22 cellular contexts compared by ENCODE assay signal in the genomic region with DNA sequence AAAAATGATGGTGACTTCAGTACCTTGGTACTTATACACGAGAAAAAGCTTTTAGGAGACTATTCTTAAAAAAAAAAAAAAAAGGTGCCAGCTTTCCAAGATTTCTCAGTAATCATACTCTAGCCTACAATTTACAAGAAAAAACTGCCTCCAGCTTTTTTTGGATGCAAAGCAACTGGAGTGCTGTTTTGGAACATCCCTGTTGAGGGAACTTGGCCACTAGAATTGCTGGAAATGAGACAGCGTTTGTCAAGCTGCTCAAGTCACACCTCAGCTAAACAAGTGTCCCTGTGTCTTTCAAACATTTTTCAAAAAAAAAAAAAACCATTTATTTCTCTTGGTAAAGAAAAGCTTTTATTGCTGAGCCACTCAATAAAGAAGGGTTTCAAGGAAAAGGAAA.
"Had no signal": no experiment of that assay in that cellular context is flagged by ENCODE, and none has a peak within 500 bp of the region (broad histone marks: within the 10 kb centered on the region; RNA-seq: fewer than 3 reads in every experiment).

No MANE protein-coding gene starts in this region.

- H3K27ac Mint-ChIP-seq: natural killer cell; progenitor cell of endocrine pancreas; stimulated activated effector memory CD8-positive, alpha-beta T cell treated with anti-CD3 and anti-CD28 coated beads, Interleukin-12 subunit alpha, Interleukin-12 subunit beta, amount 100 ng/mL, for 72 hours had no signal

- H3K27ac ChIP-seq: epithelial cell of prostate, foreskin keratinocyte, left lung, pancreas, sigmoid colon, stomach, testis, tibial nerve, upper lobe of left lung had no signal

- H3K9me3 ChIP-seq: left lung, pancreas, sigmoid colon, stomach, testis, tibial nerve, upper lobe of left lung had no signal

- H3K36me3 ChIP-seq: left lung, pancreas, sigmoid colon, stomach, tibial nerve, upper lobe of left lung had no signal

- H3K27me3 Mint-ChIP-seq: progenitor cell of endocrine pancreas had no signal

- H3K27me3 ChIP-seq: foreskin keratinocyte, left lung, pancreas, sigmoid colon, stomach, testis, tibial nerve, upper lobe of left lung had no signal

- H3K4me1 ChIP-seq: foreskin keratinocyte, left lung, pancreas, sigmoid colon, stomach, testis, tibial nerve, upper lobe of left lung had no signal

- H3K4me3 ChIP-seq: dorsolateral prefrontal cortex, left lung, pancreas, sigmoid colon, stomach, testis, tibial nerve, upper lobe of left lung had no signal

- H3K4me3 Mint-ChIP-seq: natural killer cell; stimulated activated effector memory CD8-positive, alpha-beta T cell treated with anti-CD3 and anti-CD28 coated beads, Interleukin-12 subunit alpha, Interleukin-12 subunit beta, amount 100 ng/mL, for 72 hours had no signal

- H3K4me1 Mint-ChIP-seq: natural killer cell; stimulated activated effector memory CD8-positive, alpha-beta T cell treated with anti-CD3 and anti-CD28 coated beads, Interleukin-12 subunit alpha, Interleukin-12 subunit beta, amount 100 ng/mL, for 72 hours had no signal

- H3K36me3 Mint-ChIP-seq: natural killer cell; stimulated activated effector memory CD8-positive, alpha-beta T cell treated with anti-CD3 and anti-CD28 coated beads, Interleukin-12 subunit alpha, Interleukin-12 subunit beta, amount 100 ng/mL, for 72 hours had no signal

- DNase-seq: cerebellar nuclear complex; cortex of kidney; effector CD4-positive, alpha-beta T cell; foreskin keratinocyte; left cardiac atrium; left lung; mesendoderm; natural killer cell; pancreas; sigmoid colon; stimulated activated CD4-positive, alpha-beta T cell treated with anti-CD3 and anti-CD28 coated beads, Interleukin-2, amount 100 ng/mL, for 24 hours; stimulated activated CD4-positive, alpha-beta T cell treated with anti-CD3 and anti-CD28 coated beads, Interleukin-4, amount 100 ng/mL, for 24 hours; stimulated activated naive CD4-positive, alpha-beta T cell treated with Interleukin-2 at 50 U/mL for 16 hours; stomach; testis; upper lobe of left lung had no signal

- ATAC-seq: esophagus mucosa; foreskin keratinocyte; left cardiac atrium; left lung; natural killer cell; pancreas; stimulated activated effector memory CD8-positive, alpha-beta T cell treated with anti-CD3 and anti-CD28 coated beads, Interleukin-12 subunit alpha, Interleukin-12 subunit beta, amount 100 ng/mL, for 72 hours had no signal
